ENCODE assay signal across 8 cellular contexts in genomic region chrX:48522291-48522690, GRCh38. TPM values are rescaled to one million over a fixed set of nuclear protein-coding genes. Genes with fewer than 3 reads are reported as not detected.
A peak's percentile ranks its signal among the peaks of the same experiment; 100 is the strongest.
DNase-seq lines count a peak whose midpoint lies in the region; ATAC-seq and TF ChIP-seq lines count a peak whose summit lies in the region.

No MANE protein-coding gene starts in this region.

- no peak overlapping the region for H2BK120ac ChIP-seq in trophoblast cell (ENCODE audit: insufficient read depth, low read length, poor library complexity)

- H3K4me3 ChIP-seq in fibroblast of lung (replicated peaks in 1 of 4; ENCODE audit: control extremely low read depth in 1 of 4, insufficient read depth in 1 of 4, low read depth in 3 of 4, low read length in 4 of 4) (peak overlapping the region; percentile 50 to 77 (median 63)), trophoblast cell (ENCODE audit: low read depth, low read length) (peak overlapping the region; percentile 82)

- H2BK12ac ChIP-seq in trophoblast cell (ENCODE audit: low read length) = no peak overlapping the region

- H2AK5ac ChIP-seq in trophoblast cell (ENCODE audit: low read length) = peak overlapping the region; percentile 74

- H2BK5ac ChIP-seq in trophoblast cell (ENCODE audit: low read depth, low read length, poor library complexity) = no peak overlapping the region

- no peak for DNase-seq in RWPE1 (ENCODE audit: low spot score)
- no peak for DNase-seq in fibroblast of lung (ENCODE audit: low read depth in 2 of 2)
- no peak for DNase-seq in trophoblast cell
- no peak for DNase-seq in GM13977 (ENCODE audit: low spot score)
- no peak for DNase-seq in SHP77 (lab: John Stamatoyannopoulos, UW)

- H2AFZ ChIP-seq in fibroblast of lung (ENCODE audit: low read length) = peak overlapping the region; percentile 73
- peak overlapping the region; percentile 3 for H2AFZ ChIP-seq in trophoblast cell (ENCODE audit: insufficient read depth, low read length, poor library complexity)

- no peaks in the 10 kb centered on the region for H4K20me1 ChIP-seq in fibroblast of lung (ENCODE audit: control insufficient read depth, extremely low read depth, insufficient read depth, low read length)

- H4K8ac ChIP-seq in trophoblast cell (ENCODE audit: low read depth, low read length) = peak overlapping the region; percentile 16

- CTCF ChIA-PET in RWPE1 (lab: Yijun Ruan, JAX) = no interaction called here

- peaks cover 2% of the 10 kb centered on the region for H3K79me2 ChIP-seq in fibroblast of lung (ENCODE audit: control insufficient read depth, insufficient read depth, low read length)
- H3K79me2 ChIP-seq in trophoblast cell (ENCODE audit: control insufficient read depth, insufficient read depth, low read length, poor library complexity) = peaks cover 8% of the 10 kb centered on the region

- TF ChIP-seq CTCF in RWPE1 (conservative IDR thresholded peaks at IDR 0.05; ENCODE audit: low read depth) = no peak
- no peak for TF ChIP-seq CTCF in fibroblast of lung (conservative IDR thresholded peaks at IDR 0.05 in 1 of 2, IDR thresholded peaks at IDR 0.05 in 1 of 2; ENCODE audit: low read depth in 1 of 2, low read length in 2 of 2)
- no peak for TF ChIP-seq CTCF in GM13977 (IDR thresholded peaks at IDR 0.05; ENCODE audit: extremely low read depth, insufficient read depth, missing control alignments)

- H3K79me1 ChIP-seq in trophoblast cell (ENCODE audit: low read length) = peaks cover 3% of the 10 kb centered on the region

- peak overlapping the region; percentile 57 for H4K91ac ChIP-seq in trophoblast cell (ENCODE audit: low read depth, low read length)

- H3K27ac ChIP-seq in RWPE1 = peak overlapping the region; percentile 84
- peak overlapping the region; percentile 47 for H3K27ac ChIP-seq in fibroblast of lung (ENCODE audit: insufficient read depth, low read length)
- H3K27ac ChIP-seq in trophoblast cell (ENCODE audit: low read depth, low read length) = peak overlapping the region; percentile 71

- H3K9me3 ChIP-seq in ES-I3 (ENCODE audit: control insufficient read depth, insufficient read depth, low read length) = no peaks in the 10 kb centered on the region
- no peaks in the 10 kb centered on the region for H3K9me3 ChIP-seq in fibroblast of lung (ENCODE audit: control insufficient read depth, insufficient read depth, low read depth, low read length)
- H3K9me3 ChIP-seq in trophoblast cell (ENCODE audit: insufficient read depth, low read depth, low read length) = no peaks in the 10 kb centered on the region

- no peak overlapping the region for H3K18ac ChIP-seq in trophoblast cell (ENCODE audit: low read length)

- H4K12ac ChIP-seq in trophoblast cell (ENCODE audit: low read depth, low read length) = peak overlapping the region; percentile 48

- no peaks in the 10 kb centered on the region for H3K27me3 ChIP-seq in fibroblast of lung (ENCODE audit: control insufficient read depth, insufficient read depth, low read length)
- no peaks in the 10 kb centered on the region for H3K27me3 ChIP-seq in trophoblast cell (ENCODE audit: insufficient read depth, low read length)

- in situ Hi-C loops in GM13977 (cut with MboI; ENCODE audit: low pct_unique_long_range_greater_than_20kb, low sequenced_read_pairs, unreplicated experiment) = no loop called here

- no peaks in the 10 kb centered on the region; the same call in 1 of the 2 replicates for H3K36me3 ChIP-seq in ES-I3 (ENCODE audit: insufficient read depth, low read length)
- no peaks in the 10 kb centered on the region for H3K36me3 ChIP-seq in fibroblast of lung (ENCODE audit: control insufficient read depth, insufficient read depth, low read length)
- H3K36me3 ChIP-seq in trophoblast cell (ENCODE audit: control insufficient read depth in 1 of 2, insufficient read depth in 2 of 2, low read length in 2 of 2) = peaks cover 18 to 19% of the 10 kb centered on the region in 2 experiments

- H3K9ac ChIP-seq in ES-I3 (ENCODE audit: low read depth, low read length) (peak overlapping the region; percentile 43), fibroblast of lung (ENCODE audit: insufficient read depth, low read length) (peak overlapping the region; percentile 44), trophoblast cell (ENCODE audit: low read length) (peak overlapping the region; percentile 82)

- WGBS in trophoblast cell (ENCODE audit: extremely low coverage, insufficient coverage, insufficient read length) = no CpG with 5 or more reads among the region's 10 CpGs

- H3K4me2 ChIP-seq in fibroblast of lung (ENCODE audit: extremely low read depth, insufficient read depth, low read length) (peak overlapping the region; percentile 75), trophoblast cell (ENCODE audit: low read length) (peak overlapping the region; percentile 65)

- H3K14ac ChIP-seq in trophoblast cell (ENCODE audit: low read length) = peak overlapping the region; percentile 62

- ATAC-seq in GM18870 (IDR thresholded peaks at IDR 0.05; ENCODE audit: unreplicated experiment) (no peak), HG03565 (IDR thresholded peaks at IDR 0.05; ENCODE audit: unreplicated experiment) (no peak)

- no peaks in the 10 kb centered on the region for H3K4me1 ChIP-seq in ES-I3 (ENCODE audit: insufficient read depth, low read length)
- H3K4me1 ChIP-seq in fibroblast of lung (ENCODE audit: control insufficient read depth, extremely low read depth, insufficient read depth, low read length) = no peaks in the 10 kb centered on the region
- peaks cover 5 to 11% of the 10 kb centered on the region in 2 experiments for H3K4me1 ChIP-seq in trophoblast cell (ENCODE audit: control insufficient read depth in 1 of 2, insufficient read depth in 2 of 2, low read length in 2 of 2)

- H3K23ac ChIP-seq in trophoblast cell (ENCODE audit: low read length) = no peak overlapping the region

- H3K4ac ChIP-seq in trophoblast cell (ENCODE audit: low read depth, low read length) = peak overlapping the region; percentile 26

- POLR2A ChIA-PET in RWPE1 (lab: Yijun Ruan, JAX; ENCODE audit: low non-redundant PET) = interaction anchor here (0.6 kb wide), 1 partner anchor 501 kb away, joined by 3 read pairs; no protein-coding TSS in a partner anchor

RNA-seq across cellular contexts. Expression of gene EBP, which starts 0.7 kb away (rescaled TPM):
- total RNA-seq in fibroblast of lung = 30.8 and 93.5 TPM in 2 replicates
- polyA plus RNA-seq in fibroblast of lung = 61.0 and 68.2 TPM in 2 replicates
- polyA plus RNA-seq in fibroblast of lung (2012) = 73.9 and 90.6 TPM in 2 replicates
- polyA minus RNA-seq in fibroblast of lung (ENCODE audit: low replicate concordance) = 224 and 291 TPM in 2 replicates
- 118 TPM in 2 replicates for polyA plus RNA-seq in trophoblast cell (2013)

RNA-seq across cellular contexts. Expression of gene PORCN, which starts 13.5 kb away (rescaled TPM):
- total RNA-seq in fibroblast of lung = 6.2 and 11.4 TPM in 2 replicates
- 5.4 and 6.0 TPM in 2 replicates for polyA plus RNA-seq in fibroblast of lung
- polyA plus RNA-seq in fibroblast of lung (2012) = 7.1 and 9.9 TPM in 2 replicates
- polyA minus RNA-seq in fibroblast of lung (ENCODE audit: low replicate concordance) = 29.7 and 53.0 TPM in 2 replicates
- polyA plus RNA-seq in trophoblast cell (2013) = 29.8 and 31.0 TPM in 2 replicates

RNA-seq across cellular contexts. Expression of gene TBC1D25, which starts 17.2 kb away (rescaled TPM):
- 3.9 and 5.1 TPM in 2 replicates for total RNA-seq in fibroblast of lung
- polyA plus RNA-seq in fibroblast of lung = 8.5 and 9.4 TPM in 2 replicates
- polyA plus RNA-seq in fibroblast of lung (2012) = 12.2 and 13.6 TPM in 2 replicates
- 25.0 and 52.6 TPM in 2 replicates for polyA minus RNA-seq in fibroblast of lung (ENCODE audit: low replicate concordance)
- polyA plus RNA-seq in trophoblast cell (2013) = 7.7 and 7.9 TPM in 2 replicates

RNA-seq across cellular contexts. Expression of gene FTSJ1, which starts 46.3 kb away (rescaled TPM):
- total RNA-seq in fibroblast of lung = 22.6 and 29.4 TPM in 2 replicates
- polyA plus RNA-seq in fibroblast of lung = 30.2 and 38.0 TPM in 2 replicates
- polyA plus RNA-seq in fibroblast of lung (2012) = 41.1 and 54.5 TPM in 2 replicates
- 84.7 and 94.8 TPM in 2 replicates for polyA minus RNA-seq in fibroblast of lung (ENCODE audit: low replicate concordance)
- 48.6 and 51.3 TPM in 2 replicates for polyA plus RNA-seq in trophoblast cell (2013)

RNA-seq across cellular contexts. Expression of gene RBM3, which starts 52.0 kb away (rescaled TPM):
- 39.8 and 52.7 TPM in 2 replicates for total RNA-seq in fibroblast of lung
- 422 and 464 TPM in 2 replicates for polyA plus RNA-seq in fibroblast of lung
- polyA plus RNA-seq in fibroblast of lung (2012) = 522 and 622 TPM in 2 replicates
- polyA minus RNA-seq in fibroblast of lung (ENCODE audit: low replicate concordance) = 174 and 232 TPM in 2 replicates
- 159 and 161 TPM in 2 replicates for polyA plus RNA-seq in trophoblast cell (2013)
